In genomic region chr11:44862546-44863101, GRCh38 we compare ENCODE assay signal across 11 cellular contexts.
DNase-seq lines count a peak whose midpoint lies in the region; ATAC-seq and TF ChIP-seq lines count a peak whose summit lies in the region.
"Had no signal": no experiment of that assay in that cellular context is flagged by ENCODE, and none has a peak within 500 bp of the region (broad histone marks: within the 10 kb centered on the region; RNA-seq: fewer than 3 reads in every experiment).

No MANE protein-coding gene starts in this region.

- no peak overlapping the region for H2AFZ ChIP-seq in OCI-LY3 (ENCODE audit: low read depth, low read length)

- H3K9ac ChIP-seq in OCI-LY3 (ENCODE audit: low read length) = peak overlapping the region; percentile 59; the same call in 1 of the 2 replicates

- no peaks in the 10 kb centered on the region for H4K20me1 ChIP-seq in OCI-LY3 (ENCODE audit: insufficient read depth, low read length)

- H3K4me1 ChIP-seq in OCI-LY3 (ENCODE audit: low read length) = peaks cover 55% of the 10 kb centered on the region

- no peak for TF ChIP-seq CTCF in OCI-LY3 (IDR thresholded peaks at IDR 0.05; ENCODE audit: low read depth, low read length)

- no peaks in the 10 kb centered on the region for H3K36me3 ChIP-seq in OCI-LY3 (replicated peaks; ENCODE audit: low read depth, low read length)

- peak; percentile 8 to 17 for ATAC-seq in stimulated activated naive B cell treated with anti-CD40 and anti-IgM and Interleukin-4, amounts not matched to agents 10 μg/mL and 1 μg/mL and 100 μg/mL, for 72 hours (replicated peaks)
- ATAC-seq in HG02642 (IDR thresholded peaks at IDR 0.05; ENCODE audit: poor library complexity, unreplicated experiment) = no peak

- no peaks in the 10 kb centered on the region for H3K27me3 ChIP-seq in OCI-LY3 (ENCODE audit: low read depth, low read length)

- H3K27ac ChIP-seq in OCI-LY3 (ENCODE audit: low read length) (peak overlapping the region; percentile 91), epithelial cell of prostate (no peak overlapping the region)
- H3K27ac ChIP-seq: 22Rv1 had no signal

- no peaks in the 10 kb centered on the region for H3K79me2 ChIP-seq in OCI-LY3 (ENCODE audit: low read length)

- H3K9me3 Mint-ChIP-seq in stimulated activated naive B cell treated with anti-CD40 and anti-IgM and Interleukin-4, amounts not matched to agents 10 μg/mL and 1 μg/mL and 100 μg/mL, for 72 hours = peaks cover 0 to 2% of the 10 kb centered on the region in 2 donors

- H3K27me3 Mint-ChIP-seq in stimulated activated naive B cell treated with anti-CD40 and anti-IgM and Interleukin-4, amounts not matched to agents 10 μg/mL and 1 μg/mL and 100 μg/mL, for 72 hours = peaks cover 35 to 66% of the 10 kb centered on the region in 2 donors

- H3K27ac Mint-ChIP-seq in stimulated activated naive B cell treated with anti-CD40 and anti-IgM and Interleukin-4, amounts not matched to agents 10 μg/mL and 1 μg/mL and 100 μg/mL, for 72 hours = peak overlapping the region; percentile 48

- H3K36me3 Mint-ChIP-seq in stimulated activated naive B cell treated with anti-CD40 and anti-IgM and Interleukin-4, amounts not matched to agents 10 μg/mL and 1 μg/mL and 100 μg/mL, for 72 hours = peaks cover 0 to 3% of the 10 kb centered on the region in 2 donors

- peak overlapping the region; percentile 71 for H3K4me2 ChIP-seq in OCI-LY3 (ENCODE audit: low read length)

- H3K9me3 ChIP-seq in OCI-LY3 (ENCODE audit: insufficient read depth, low read length) = no peaks in the 10 kb centered on the region
- H3K9me3 ChIP-seq: mucosa of descending colon had no signal

- DNase-seq in NCI-H2171 treated with DMSO at 0.1 percent for 48 hours (lab: John Stamatoyannopoulos, UW) (peak; percentile 68), NCI-H2171 (lab: John Stamatoyannopoulos, UW) (no peak), epithelial cell of prostate (ENCODE audit: low read depth, low spot score) (peak; percentile 8), AG08395 (ENCODE audit: low spot score) (no peak), NCI-H1694 (lab: John Stamatoyannopoulos, UW) (no peak)
- DNase-seq in stimulated activated naive B cell treated with anti-CD40 and anti-IgM and Interleukin-4, amounts not matched to agents 10 μg/mL and 1 μg/mL and 100 μg/mL, for 72 hours = no peak
- DNase-seq: NCI-H526 had no signal

- peak overlapping the region in 1 of 2 donors; percentile 52 for H3K4me3 Mint-ChIP-seq in stimulated activated naive B cell treated with anti-CD40 and anti-IgM and Interleukin-4, amounts not matched to agents 10 μg/mL and 1 μg/mL and 100 μg/mL, for 72 hours

- no peak overlapping the region for H3K4me3 ChIP-seq in OCI-LY3 (ENCODE audit: low read length)
- H3K4me3 ChIP-seq: mucosa of descending colon had no signal

- H3K4me1 Mint-ChIP-seq in stimulated activated naive B cell treated with anti-CD40 and anti-IgM and Interleukin-4, amounts not matched to agents 10 μg/mL and 1 μg/mL and 100 μg/mL, for 72 hours = peaks cover 17 to 19% of the 10 kb centered on the region in 2 donors

Comparison
In these comparisons a context has a peak if more than half of its experiments do, and no peak if none do; other contexts are left out.
1. DNase-seq: peak in NCI-H2171 treated with DMSO at 0.1 percent for 48 hours (single experiment) and epithelial cell of prostate (single experiment); none in NCI-H2171 (single experiment), stimulated activated naive B cell treated with anti-CD40 and anti-IgM and Interleukin-4, amounts not matched to agents 10 μg/mL and 1 μg/mL and 100 μg/mL, for 72 hours (single experiment), AG08395 (single experiment) and NCI-H1694 (single experiment).